16 cellular contexts compared by ENCODE assay signal in genomic region chr2:3615541-3616200, GRCh38. TPM values are rescaled to one million over a fixed set of nuclear protein-coding genes. Genes with fewer than 3 reads are reported as not detected.
"Had no signal": no experiment of that assay in that cellular context is flagged by ENCODE, and none has a peak within 500 bp of the region (broad histone marks: within the 10 kb centered on the region; RNA-seq: fewer than 3 reads in every experiment).

No MANE protein-coding gene starts in this region.

RNA-seq across cellular contexts. Expression of gene COLEC11, which starts 20.8 kb away (rescaled TPM):
- total RNA-seq: activated B cell treated with CpG ODN at 0.5 μM for 24 hours; activated naive CD4-positive, alpha-beta T cell treated with anti-CD3 and anti-CD28 coated beads, Interleukin-2, amount 50 U/mL, for 72 hours; activated T-helper 1 cell treated with anti-CD3 and anti-CD28 coated beads, Interleukin-12 subunit alpha, Interleukin-12 subunit beta, Interleukin-2, Interleukin-4 antibody, amounts not matched to agents 30 ng/mL and 10 ng/mL and 1 ng/mL, durations not matched to agents 14 hours and 24 hours and 36 hours; activated T-helper 2 cell treated with anti-CD3 and anti-CD28 coated beads, Interferon-gamma antibody, Interleukin-2, Interleukin-4, amounts not matched to agents 10 μg/mL and 5 μg/mL and 100 μg/mL, durations not matched to agents 14 hours and 24 hours and 36 hours; astrocyte; endothelial cell of umbilical vein; T-helper 17 cell had no signal

RNA-seq across cellular contexts. Expression of gene ALLC, which starts 42.3 kb away (rescaled TPM):
- total RNA-seq: activated B cell treated with CpG ODN at 0.5 μM for 24 hours; activated CD8-positive, alpha-beta memory T cell treated with anti-CD3 and anti-CD28 coated beads for 36 hours; activated CD8-positive, alpha-beta T cell treated with anti-CD3 and anti-CD28 coated beads for 36 hours; activated naive CD4-positive, alpha-beta T cell treated with anti-CD3 and anti-CD28 coated beads, Interleukin-2, amount 50 U/mL, for 72 hours; activated T-cell treated with anti-CD3 and anti-CD28 coated beads, Interleukin-2, amount 50 U/mL, for 4 hours; activated T-helper 1 cell treated with anti-CD3 and anti-CD28 coated beads, Interleukin-12 subunit alpha, Interleukin-12 subunit beta, Interleukin-2, Interleukin-4 antibody, amounts not matched to agents 30 ng/mL and 10 ng/mL and 1 ng/mL, durations not matched to agents 14 hours and 24 hours and 36 hours; activated T-helper 2 cell treated with anti-CD3 and anti-CD28 coated beads, Interferon-gamma antibody, Interleukin-2, Interleukin-4, amounts not matched to agents 10 μg/mL and 5 μg/mL and 100 μg/mL, durations not matched to agents 14 hours and 24 hours and 36 hours; astrocyte; bronchial epithelial cell; colonic mucosa; dermis microvascular lymphatic vessel endothelial cell; endothelial cell of umbilical vein; esophagus squamous epithelium; fibroblast of lung; gastroesophageal sphincter; T-helper 17 cell had no signal
- polyA plus RNA-seq: endothelial cell of umbilical vein, fibroblast of lung had no signal
